ENCODE assay signal across 8 cellular contexts in the genomic region with DNA sequence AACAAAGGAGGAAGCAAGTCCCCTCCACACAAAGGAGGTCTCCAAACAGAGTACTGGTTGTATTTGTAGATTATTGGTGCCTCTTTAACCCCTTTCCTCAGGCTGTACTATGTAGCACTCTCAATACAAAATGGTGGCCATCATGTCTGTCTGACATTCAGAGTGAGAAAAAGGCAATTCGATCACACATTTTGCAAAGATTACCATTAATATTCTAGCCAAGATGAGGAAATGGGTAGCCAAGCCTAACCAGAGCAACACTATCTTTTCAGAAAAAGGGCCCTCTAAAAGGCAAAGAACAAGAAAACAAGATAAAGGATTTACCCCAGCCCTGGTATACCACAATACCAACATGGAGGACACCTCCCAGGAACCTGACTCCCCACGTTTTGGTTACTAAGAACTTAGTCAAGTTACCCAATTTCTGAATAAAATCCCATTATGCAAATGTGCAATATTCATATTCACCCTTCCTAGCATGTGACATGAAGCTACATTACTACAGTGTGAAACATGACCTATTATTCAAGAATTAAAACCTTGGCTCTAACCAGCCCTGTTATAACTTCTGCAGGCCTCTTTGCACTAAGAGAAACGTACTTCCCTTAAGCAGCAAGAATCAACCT. TPM values are rescaled to one million over a fixed set of nuclear protein-coding genes. Genes with fewer than 3 reads are reported as not detected.
A peak's percentile ranks its signal among the peaks of the same experiment; 100 is the strongest.
DNase-seq lines count a peak whose midpoint lies in the region; ATAC-seq, FAIRE-seq and TF ChIP-seq lines count a peak whose summit lies in the region.

No MANE protein-coding gene starts in this region.

- no peak overlapping the region for H2AFZ ChIP-seq in PC-9

- FAIRE-seq in GM12891 (lab: Jason Lieb, UNC) = peak; percentile 73

- H3K36me3 ChIP-seq in PC-9 (ENCODE audit: low read depth) = no peaks in the 10 kb centered on the region
- peaks cover 0 to 10% (median 0%) of the 10 kb centered on the region in 3 experiments for H3K36me3 ChIP-seq in naive thymus-derived CD4-positive, alpha-beta T cell (ENCODE audit: control insufficient read depth in 2 of 3, insufficient read depth in 3 of 3, low read length in 3 of 3)

- ATAC-seq in naive thymus-derived CD4-positive, alpha-beta T cell = no peak

- no peaks in the 10 kb centered on the region for H3K9me3 ChIP-seq in PC-9 (ENCODE audit: insufficient read depth, low read depth)
- no peaks in the 10 kb centered on the region for H3K9me3 ChIP-seq in naive thymus-derived CD4-positive, alpha-beta T cell (ENCODE audit: control insufficient read depth in 2 of 3, low read length in 3 of 3)

- peaks cover 33 to 73% (median 58%) of the 10 kb centered on the region in 7 donors for H3K4me1 Mint-ChIP-seq in naive thymus-derived CD4-positive, alpha-beta T cell

- TF ChIP-seq CTCF in PC-9 (conservative IDR thresholded peaks at IDR 0.05) = no peak
- TF ChIP-seq CTCF in coronary artery (IDR thresholded peaks at IDR 0.05) = no peak

- CTCF ChIA-PET in PC-9 (lab: Charles Lee) = interaction anchor here (0.6 kb wide), 1 partner anchor 224 kb away, joined by 4 read pairs; no protein-coding TSS in a partner anchor
- CTCF ChIA-PET in naive thymus-derived CD4-positive, alpha-beta T cell (lab: Charles Lee) = no interaction called here

- H3K4me1 ChIP-seq in PC-9 (replicated peaks; ENCODE audit: insufficient read depth) = peaks cover 52% of the 10 kb centered on the region
- peaks cover 13 to 24% of the 10 kb centered on the region in 2 donors for H3K4me1 ChIP-seq in naive thymus-derived CD4-positive, alpha-beta T cell (ENCODE audit: control insufficient read depth in 2 of 2, insufficient read depth in 2 of 2, low read length in 2 of 2)

- H3K4me3 ChIP-seq in PC-9 (peak overlapping the region; percentile 95), coronary artery (peak overlapping the region; percentile 96)
- peak overlapping the region; percentile 79 for H3K4me3 ChIP-seq in naive thymus-derived CD4-positive, alpha-beta T cell (ENCODE audit: low read length)

- peaks cover 79% of the 10 kb centered on the region for H3K79me2 ChIP-seq in PC-9 (ENCODE audit: low read depth)

- intact Hi-C loops in PC-9 (cut with micrococcal nuclease; ENCODE audit: unreplicated experiment) = loop anchor here (5.0 kb wide), 1 partner anchor 161 kb away; the partner anchor contains the start of gene CYB5R1
- intact Hi-C loops in naive thymus-derived CD4-positive, alpha-beta T cell (cut with micrococcal nuclease) = loop anchor here (2.0 to 10.0 kb wide), 7 partner anchors 25 to 519 kb away; partner anchors contain the start of genes BTG2 (in 1 of the 2), PPP1R12B (in 1 of the 2) and UBE2T (in 1 of the 2)

- no TSS peak for BruUV-seq in PC-9 (replicated peaks; lab: Mats Ljungman, UMichigan)

- H3K4me3 Mint-ChIP-seq in naive thymus-derived CD4-positive, alpha-beta T cell = peak overlapping the region; percentile 83 to 93 (median 89)

- H3K27me3 Mint-ChIP-seq in naive thymus-derived CD4-positive, alpha-beta T cell = peaks cover 0 to 8% (median 0%) of the 10 kb centered on the region in 5 donors

- H4K20me1 ChIP-seq in PC-9 (ENCODE audit: insufficient read depth) = peaks cover 41% of the 10 kb centered on the region

- no peaks in the 10 kb centered on the region for H3K27me3 ChIP-seq in PC-9 (ENCODE audit: insufficient read depth, low read depth)
- no peaks in the 10 kb centered on the region for H3K27me3 ChIP-seq in naive thymus-derived CD4-positive, alpha-beta T cell (ENCODE audit: control insufficient read depth in 2 of 2, insufficient read depth in 2 of 2, low read length in 2 of 2)

- POLR2A ChIA-PET in PC-9 (lab: Charles Lee; ENCODE audit: unreplicated experiment) = interaction anchor here (0.7 kb wide), 3 partner anchors 15 to 872 kb away, joined by 3 to 14 read pairs (median 6); no protein-coding TSS in a partner anchor
- POLR2A ChIA-PET in naive thymus-derived CD4-positive, alpha-beta T cell (lab: Charles Lee) = no interaction called here

- peaks cover 0 to 12% (median 0%) of the 10 kb centered on the region in 5 donors for H3K36me3 Mint-ChIP-seq in naive thymus-derived CD4-positive, alpha-beta T cell

- peak overlapping the region; percentile 78 for H3K27ac ChIP-seq in PC-9
- H3K27ac ChIP-seq in coronary artery = peak overlapping the region; percentile 74 to 92
- H3K27ac ChIP-seq in naive thymus-derived CD4-positive, alpha-beta T cell (ENCODE audit: low read depth, low read length) = peak overlapping the region; percentile 72

- DNase-seq in GM12891 (ENCODE audit: insufficient read length, low spot score) = no peak
- DNase-seq in PC-9 = no peak
- DNase-seq in coronary artery (ENCODE audit: low spot score) = no peak
- DNase-seq in naive thymus-derived CD4-positive, alpha-beta T cell = no peak
- no peak for DNase-seq in effector CD8-positive, alpha-beta T cell (lab: John Stamatoyannopoulos, UW)
- no peak for DNase-seq in iPS-NIHi7 (ENCODE audit: extremely low spot score)
- DNase-seq in NCI-H2029 treated with DMSO at 0.1 percent for 48 hours (lab: John Stamatoyannopoulos, UW) = no peak
- no peak for DNase-seq in NCI-H1930 (lab: John Stamatoyannopoulos, UW)

- H3K4me2 ChIP-seq in PC-9 = peak overlapping the region; percentile 91

- peak; percentile 61; the same call in 1 of the 2 replicates for TF ChIP-seq POLR2A in GM12891 (IDR thresholded peaks at IDR 0.05; ENCODE audit: low read depth, low read length)

- peaks cover 22% of the 10 kb centered on the region for H3F3A ChIP-seq in PC-9 (ENCODE audit: insufficient read depth, low read depth)

- no peaks in the 10 kb centered on the region for H3K9me2 ChIP-seq in PC-9 (ENCODE audit: insufficient read depth)

- peak overlapping the region; percentile 69 to 94 (median 85) for H3K27ac Mint-ChIP-seq in naive thymus-derived CD4-positive, alpha-beta T cell

- H3K9me3 Mint-ChIP-seq in naive thymus-derived CD4-positive, alpha-beta T cell = peaks cover 0 to 2% (median 0%) of the 10 kb centered on the region in 11 donors

TF ChIP-seq in GM12891, 5 proteins besides CTCF, POLR2A, EP300 and RAD21:
- no peak for TF ChIP-seq POLR2AphosphoS5 (IDR thresholded peaks at IDR 0.05; ENCODE audit: low read depth, low read length)

RNA-seq across cellular contexts. Expression of gene KDM5B, which starts 2.2 kb away (rescaled TPM):
- 16.2 TPM for polyA plus RNA-seq in GM12891 (2012; ENCODE audit: low read depth, missing spikeins)
- total RNA-seq in PC-9 (2021) = 99.8 and 110 TPM in 2 replicates
- total RNA-seq in naive thymus-derived CD4-positive, alpha-beta T cell = 100 to 1,000 TPM in 1 of 5 experiments, 10 to 100 TPM in 4; 55.2 to 105 (median 70.1) TPM
- 10 to 100 TPM; 16.1 to 18.3 TPM for polyA plus RNA-seq in naive thymus-derived CD4-positive, alpha-beta T cell

RNA-seq across cellular contexts. Expression of gene PCAT6, which starts 4.8 kb away (rescaled TPM):
- 5.1 TPM for polyA plus RNA-seq in GM12891 (2012; ENCODE audit: low read depth, missing spikeins)
- 1.7 and 3.6 TPM in 2 replicates for total RNA-seq in PC-9 (2021)
- total RNA-seq in naive thymus-derived CD4-positive, alpha-beta T cell = 1 to 10 TPM in 2 of 5 experiments, under 1 TPM in 2, not detected in 1; 0.70 to 1.5 (median 0.94) TPM
- not detected for polyA plus RNA-seq in naive thymus-derived CD4-positive, alpha-beta T cell
